ENCODE assay signal across 8 cellular contexts in genomic region chr1:9275567-9276034, GRCh38. TPM values are rescaled to one million over a fixed set of nuclear protein-coding genes. Genes with fewer than 3 reads are reported as not detected.
DNase-seq lines count a peak whose midpoint lies in the region; ATAC-seq and TF ChIP-seq lines count a peak whose summit lies in the region.

No MANE protein-coding gene starts in this region.

- peaks cover 29% of the 10 kb centered on the region for H3K4me1 Mint-ChIP-seq in activated T-cell treated with anti-CD3 and anti-CD28 coated beads, Interleukin-2, amount 50 U/mL, for 4 hours (ENCODE audit: low read depth)

- no peaks in the 10 kb centered on the region for H3K9me3 Mint-ChIP-seq in activated T-cell treated with anti-CD3 and anti-CD28 coated beads, Interleukin-2, amount 50 U/mL, for 4 hours

- peaks cover 2% of the 10 kb centered on the region for H3K36me3 Mint-ChIP-seq in activated T-cell treated with anti-CD3 and anti-CD28 coated beads, Interleukin-2, amount 50 U/mL, for 4 hours (ENCODE audit: insufficient read depth)

- DNase-seq in GM13977 (ENCODE audit: low spot score): peak; percentile 85
- DNase-seq in OCI-M1 (lab: John Stamatoyannopoulos, UW): peak; percentile 75
- peak; percentile 60 for DNase-seq in activated T-cell treated with anti-CD3 and anti-CD28 coated beads, Interleukin-2, amount 50 U/mL, for 4 hours
- peak; percentile 96 for DNase-seq in hepatic stellate cell (ENCODE audit: low spot score)
- DNase-seq in stimulated activated CD8-positive, alpha-beta memory T cell treated with anti-CD3 and anti-CD28 coated beads, Interleukin-15, amount 100 ng/mL, for 1 hour (ENCODE audit: low read depth): peak; percentile 52
- DNase-seq in foreskin melanocyte: no peak

- in situ Hi-C loops in GM13977 (cut with MboI; ENCODE audit: low pct_unique_long_range_greater_than_20kb, low sequenced_read_pairs, unreplicated experiment): no loop called here

- peak; percentile 78 for ATAC-seq in HG02852 (IDR thresholded peaks at IDR 0.05; ENCODE audit: unreplicated experiment)
- ATAC-seq in activated T-cell treated with anti-CD3 and anti-CD28 coated beads, Interleukin-2, amount 50 U/mL, for 4 hours: peak; percentile 85 to 89
- ATAC-seq in HG03135 (IDR thresholded peaks at IDR 0.05; ENCODE audit: unreplicated experiment): no peak

- no peak for TF ChIP-seq CTCF in GM13977 (IDR thresholded peaks at IDR 0.05; ENCODE audit: extremely low read depth, insufficient read depth, missing control alignments)

- no peak overlapping the region for H3K4me3 Mint-ChIP-seq in activated T-cell treated with anti-CD3 and anti-CD28 coated beads, Interleukin-2, amount 50 U/mL, for 4 hours

- peaks cover 4% of the 10 kb centered on the region for H3K27me3 Mint-ChIP-seq in activated T-cell treated with anti-CD3 and anti-CD28 coated beads, Interleukin-2, amount 50 U/mL, for 4 hours (ENCODE audit: low read depth)

RNA-seq across cellular contexts. Expression of gene SPSB1, which starts 17.1 kb away (rescaled TPM):
- total RNA-seq in activated T-cell treated with anti-CD3 and anti-CD28 coated beads, Interleukin-2, amount 50 U/mL, for 4 hours: 1 to 10 TPM; 2.3 to 3.8 (median 3.0) TPM

RNA-seq across cellular contexts. Expression of gene H6PD, which starts 41.0 kb away (rescaled TPM):
- total RNA-seq in activated T-cell treated with anti-CD3 and anti-CD28 coated beads, Interleukin-2, amount 50 U/mL, for 4 hours: 1 to 10 TPM; 4.7 to 6.1 (median 5.0) TPM
